14 cellular contexts compared by ENCODE assay signal in the genomic region with DNA sequence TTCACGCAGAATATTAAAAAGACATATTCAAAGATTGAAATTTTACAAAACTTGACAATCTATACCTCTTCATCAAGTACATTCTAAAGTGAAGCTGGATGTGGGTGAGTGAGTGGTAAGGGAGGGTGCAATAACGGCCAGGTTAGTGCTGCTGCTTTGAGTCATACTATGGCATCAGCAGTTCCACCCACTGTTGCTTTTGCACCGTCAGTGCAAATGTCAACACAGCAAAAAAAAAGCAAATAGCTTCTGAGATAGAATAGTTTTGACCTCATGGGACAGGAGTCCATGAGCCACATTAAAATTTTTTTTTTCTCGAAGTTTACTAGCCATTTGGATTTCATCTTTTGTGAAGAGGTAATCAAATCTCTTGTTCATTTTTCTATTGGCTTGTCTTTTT. TPM values are rescaled to one million over a fixed set of nuclear protein-coding genes. Genes with fewer than 3 reads are reported as not detected.
DNase-seq lines count a peak whose midpoint lies in the region; ATAC-seq and TF ChIP-seq lines count a peak whose summit lies in the region.
"Had no signal": no experiment of that assay in that cellular context is flagged by ENCODE, and none has a peak within 500 bp of the region (broad histone marks: within the 10 kb centered on the region; RNA-seq: fewer than 3 reads in every experiment).

No MANE protein-coding gene starts in this region.

- no peaks in the 10 kb centered on the region for H3K27me3 Mint-ChIP-seq in activated T-helper 17 cell treated with anti-CD3 and anti-CD28 coated beads, Interleukin-2, amount 50 U/mL, for 72 hours
- no peaks in the 10 kb centered on the region for H3K27me3 Mint-ChIP-seq in WTC11 (ENCODE audit: low read depth)
- H3K27me3 Mint-ChIP-seq: B cell, naive B cell had no signal

- intact Hi-C loops in head of caudate nucleus (cut with DNase I) = no loop called here

- no peak for TF ChIP-seq CTCF in WTC11 (IDR thresholded peaks at IDR 0.05)

- H3K4me1 Mint-ChIP-seq in activated T-helper 17 cell treated with anti-CD3 and anti-CD28 coated beads, Interleukin-2, amount 50 U/mL, for 72 hours = peaks cover 10% of the 10 kb centered on the region
- H3K4me1 Mint-ChIP-seq in stimulated activated effector memory CD8-positive, alpha-beta T cell treated with anti-CD3 and anti-CD28 coated beads, Interleukin-12 subunit alpha, Interleukin-12 subunit beta, amount 100 ng/mL, for 72 hours = peaks cover 34% of the 10 kb centered on the region
- no peaks in the 10 kb centered on the region for H3K4me1 Mint-ChIP-seq in WTC11
- H3K4me1 Mint-ChIP-seq: B cell had no signal

- DNase-seq in stimulated activated CD4-positive, alpha-beta T cell treated with anti-CD3 and anti-CD28 coated beads, Interleukin-15, amount 100 ng/mL, for 24 hours = peak; percentile 21
- no peak for DNase-seq in stimulated activated CD4-positive, alpha-beta T cell treated with anti-CD3 and anti-CD28 coated beads, Interleukin-2, amount 100 ng/mL, for 24 hours
- DNase-seq in head of caudate nucleus (peak in 23 of 42 donors; percentile 4 to 75 (median 32)), WTC11 (ENCODE audit: low spot score) (no peak), germinal center (ENCODE audit: low spot score) (no peak), T1000 (lab: John Stamatoyannopoulos, UW) (no peak)
- DNase-seq in stimulated activated effector memory CD8-positive, alpha-beta T cell treated with anti-CD3 and anti-CD28 coated beads, Interleukin-12 subunit alpha, Interleukin-12 subunit beta, amount 100 ng/mL, for 72 hours (ENCODE audit: low spot score in 2 of 2) = peak in 1 of 2 donors; percentile 49
- DNase-seq: cortex of kidney, naive B cell, NCI-H526 had no signal

- peaks cover 97% of the 10 kb centered on the region for H3K36me3 Mint-ChIP-seq in activated T-helper 17 cell treated with anti-CD3 and anti-CD28 coated beads, Interleukin-2, amount 50 U/mL, for 72 hours (ENCODE audit: low read depth)
- H3K36me3 Mint-ChIP-seq in stimulated activated effector memory CD8-positive, alpha-beta T cell treated with anti-CD3 and anti-CD28 coated beads, Interleukin-12 subunit alpha, Interleukin-12 subunit beta, amount 100 ng/mL, for 72 hours = peaks cover 74% of the 10 kb centered on the region
- peaks cover 18% of the 10 kb centered on the region for H3K36me3 Mint-ChIP-seq in WTC11

- H3K27ac Mint-ChIP-seq in activated T-helper 17 cell treated with anti-CD3 and anti-CD28 coated beads, Interleukin-2, amount 50 U/mL, for 72 hours = no peak overlapping the region
- no peak overlapping the region for H3K27ac Mint-ChIP-seq in stimulated activated effector memory CD8-positive, alpha-beta T cell treated with anti-CD3 and anti-CD28 coated beads, Interleukin-12 subunit alpha, Interleukin-12 subunit beta, amount 100 ng/mL, for 72 hours
- no peak overlapping the region for H3K27ac Mint-ChIP-seq in WTC11
- H3K27ac Mint-ChIP-seq: B cell, naive B cell had no signal

- CTCF ChIA-PET in WTC11 (lab: Charles Lee) = interaction anchor here (1.6 kb wide), 1 partner anchor 27 kb away, joined by 5 read pairs; no protein-coding TSS in a partner anchor

- POLR2A ChIA-PET in WTC11 (lab: Charles Lee) = no interaction called here

- H3K9me3 Mint-ChIP-seq in activated T-helper 17 cell treated with anti-CD3 and anti-CD28 coated beads, Interleukin-2, amount 50 U/mL, for 72 hours = no peaks in the 10 kb centered on the region
- H3K9me3 Mint-ChIP-seq in stimulated activated effector memory CD8-positive, alpha-beta T cell treated with anti-CD3 and anti-CD28 coated beads, Interleukin-12 subunit alpha, Interleukin-12 subunit beta, amount 100 ng/mL, for 72 hours = no peaks in the 10 kb centered on the region
- H3K9me3 Mint-ChIP-seq in WTC11 = no peaks in the 10 kb centered on the region
- H3K9me3 Mint-ChIP-seq: naive B cell had no signal

- no peak overlapping the region for H3K4me3 Mint-ChIP-seq in activated T-helper 17 cell treated with anti-CD3 and anti-CD28 coated beads, Interleukin-2, amount 50 U/mL, for 72 hours
- no peak overlapping the region for H3K4me3 Mint-ChIP-seq in stimulated activated effector memory CD8-positive, alpha-beta T cell treated with anti-CD3 and anti-CD28 coated beads, Interleukin-12 subunit alpha, Interleukin-12 subunit beta, amount 100 ng/mL, for 72 hours
- H3K4me3 Mint-ChIP-seq in WTC11 = no peak overlapping the region
- H3K4me3 Mint-ChIP-seq: B cell had no signal

- ATAC-seq in activated T-helper 17 cell treated with anti-CD3 and anti-CD28 coated beads, Interleukin-2, amount 50 U/mL, for 72 hours (replicated peaks) = peak; percentile 98
- peak; percentile 98 for ATAC-seq in stimulated activated effector memory CD8-positive, alpha-beta T cell treated with anti-CD3 and anti-CD28 coated beads, Interleukin-12 subunit alpha, Interleukin-12 subunit beta, amount 100 ng/mL, for 72 hours
- ATAC-seq in WTC11 = no peak

TF ChIP-seq in WTC11, 78 proteins besides CTCF, POLR2A, EP300 and RAD21 (continues in another document):
- TF ChIP-seq, protein P1, sequence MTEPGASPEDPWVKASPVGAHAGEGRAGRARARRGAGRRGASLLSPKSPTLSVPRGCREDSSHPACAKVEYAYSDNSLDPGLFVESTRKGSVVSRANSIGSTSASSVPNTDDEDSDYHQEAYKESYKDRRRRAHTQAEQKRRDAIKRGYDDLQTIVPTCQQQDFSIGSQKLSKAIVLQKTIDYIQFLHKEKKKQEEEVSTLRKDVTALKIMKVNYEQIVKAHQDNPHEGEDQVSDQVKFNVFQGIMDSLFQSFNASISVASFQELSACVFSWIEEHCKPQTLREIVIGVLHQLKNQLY (CRISPR knock-in tag; IDR thresholded peaks at IDR 0.05) = no peak
- no peak for TF ChIP-seq SMAD3 (CRISPR knock-in tag; IDR thresholded peaks at IDR 0.05; ENCODE audit: borderline replicate concordance)
- TF ChIP-seq, protein P2, sequence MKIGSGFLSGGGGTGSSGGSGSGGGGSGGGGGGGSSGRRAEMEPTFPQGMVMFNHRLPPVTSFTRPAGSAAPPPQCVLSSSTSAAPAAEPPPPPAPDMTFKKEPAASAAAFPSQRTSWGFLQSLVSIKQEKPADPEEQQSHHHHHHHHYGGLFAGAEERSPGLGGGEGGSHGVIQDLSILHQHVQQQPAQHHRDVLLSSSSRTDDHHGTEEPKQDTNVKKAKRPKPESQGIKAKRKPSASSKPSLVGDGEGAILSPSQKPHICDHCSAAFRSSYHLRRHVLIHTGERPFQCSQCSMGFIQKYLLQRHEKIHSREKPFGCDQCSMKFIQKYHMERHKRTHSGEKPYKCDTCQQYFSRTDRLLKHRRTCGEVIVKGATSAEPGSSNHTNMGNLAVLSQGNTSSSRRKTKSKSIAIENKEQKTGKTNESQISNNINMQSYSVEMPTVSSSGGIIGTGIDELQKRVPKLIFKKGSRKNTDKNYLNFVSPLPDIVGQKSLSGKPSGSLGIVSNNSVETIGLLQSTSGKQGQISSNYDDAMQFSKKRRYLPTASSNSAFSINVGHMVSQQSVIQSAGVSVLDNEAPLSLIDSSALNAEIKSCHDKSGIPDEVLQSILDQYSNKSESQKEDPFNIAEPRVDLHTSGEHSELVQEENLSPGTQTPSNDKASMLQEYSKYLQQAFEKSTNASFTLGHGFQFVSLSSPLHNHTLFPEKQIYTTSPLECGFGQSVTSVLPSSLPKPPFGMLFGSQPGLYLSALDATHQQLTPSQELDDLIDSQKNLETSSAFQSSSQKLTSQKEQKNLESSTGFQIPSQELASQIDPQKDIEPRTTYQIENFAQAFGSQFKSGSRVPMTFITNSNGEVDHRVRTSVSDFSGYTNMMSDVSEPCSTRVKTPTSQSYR (CRISPR knock-in tag; IDR thresholded peaks at IDR 0.05) = no peak
- TF ChIP-seq, protein P3, sequence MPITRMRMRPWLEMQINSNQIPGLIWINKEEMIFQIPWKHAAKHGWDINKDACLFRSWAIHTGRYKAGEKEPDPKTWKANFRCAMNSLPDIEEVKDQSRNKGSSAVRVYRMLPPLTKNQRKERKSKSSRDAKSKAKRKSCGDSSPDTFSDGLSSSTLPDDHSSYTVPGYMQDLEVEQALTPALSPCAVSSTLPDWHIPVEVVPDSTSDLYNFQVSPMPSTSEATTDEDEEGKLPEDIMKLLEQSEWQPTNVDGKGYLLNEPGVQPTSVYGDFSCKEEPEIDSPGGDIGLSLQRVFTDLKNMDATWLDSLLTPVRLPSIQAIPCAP (CRISPR knock-in tag; IDR thresholded peaks at IDR 0.05) = no peak
- no peak for TF ChIP-seq ZNF671 (CRISPR knock-in tag; IDR thresholded peaks at IDR 0.05)
- TF ChIP-seq CREM (CRISPR knock-in tag; IDR thresholded peaks at IDR 0.05) = no peak
- TF ChIP-seq, protein P4, sequence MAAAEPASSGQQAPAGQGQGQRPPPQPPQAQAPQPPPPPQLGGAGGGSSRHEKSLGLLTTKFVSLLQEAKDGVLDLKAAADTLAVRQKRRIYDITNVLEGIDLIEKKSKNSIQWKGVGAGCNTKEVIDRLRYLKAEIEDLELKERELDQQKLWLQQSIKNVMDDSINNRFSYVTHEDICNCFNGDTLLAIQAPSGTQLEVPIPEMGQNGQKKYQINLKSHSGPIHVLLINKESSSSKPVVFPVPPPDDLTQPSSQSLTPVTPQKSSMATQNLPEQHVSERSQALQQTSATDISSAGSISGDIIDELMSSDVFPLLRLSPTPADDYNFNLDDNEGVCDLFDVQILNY (CRISPR knock-in tag; IDR thresholded peaks at IDR 0.05) = no peak
- TF ChIP-seq, protein P5, sequence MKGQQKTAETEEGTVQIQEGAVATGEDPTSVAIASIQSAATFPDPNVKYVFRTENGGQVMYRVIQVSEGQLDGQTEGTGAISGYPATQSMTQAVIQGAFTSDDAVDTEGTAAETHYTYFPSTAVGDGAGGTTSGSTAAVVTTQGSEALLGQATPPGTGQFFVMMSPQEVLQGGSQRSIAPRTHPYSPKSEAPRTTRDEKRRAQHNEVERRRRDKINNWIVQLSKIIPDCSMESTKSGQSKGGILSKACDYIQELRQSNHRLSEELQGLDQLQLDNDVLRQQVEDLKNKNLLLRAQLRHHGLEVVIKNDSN (CRISPR knock-in tag; IDR thresholded peaks at IDR 0.05) = no peak

RNA-seq across cellular contexts. Expression of a gene that starts 31.8 kb away (rescaled TPM):
- total RNA-seq in activated T-helper 17 cell treated with anti-CD3 and anti-CD28 coated beads, Interleukin-2, amount 50 U/mL, for 72 hours = 100 to 1,000 TPM; 102 to 168 TPM
- 97.3 to 113 TPM (median 107 TPM) in 3 replicates for total RNA-seq in WTC11 (2021)

RNA-seq across cellular contexts. Expression of a gene that starts 34.6 kb away (rescaled TPM):
- 1 to 10 TPM in 1 of 2 donors, under 1 TPM in 1; 0.89 to 6.0 TPM for total RNA-seq in activated T-helper 17 cell treated with anti-CD3 and anti-CD28 coated beads, Interleukin-2, amount 50 U/mL, for 72 hours
- 7.3 to 10.9 TPM (median 8.4 TPM) in 3 replicates for total RNA-seq in WTC11 (2021)
- total RNA-seq: RPMI7951 had no signal

RNA-seq across cellular contexts. Expression of a gene that starts 53.0 kb away (rescaled TPM):
- not detected for total RNA-seq in activated T-helper 17 cell treated with anti-CD3 and anti-CD28 coated beads, Interleukin-2, amount 50 U/mL, for 72 hours
- total RNA-seq in WTC11 (2021) = 0.11 to 0.22 TPM in 2 of 3 replicates, not detected in the other
- total RNA-seq: B cell, kidney epithelial cell, RPMI7951 had no signal

Comparison
In these comparisons a context has a peak if more than half of its experiments do, and no peak if none do; other contexts are left out.
1. DNase-seq: peak in stimulated activated CD4-positive, alpha-beta T cell treated with anti-CD3 and anti-CD28 coated beads, Interleukin-15, amount 100 ng/mL, for 24 hours (single experiment) and head of caudate nucleus (23 of 42); none in stimulated activated CD4-positive, alpha-beta T cell treated with anti-CD3 and anti-CD28 coated beads, Interleukin-2, amount 100 ng/mL, for 24 hours (0 of 2), WTC11 (single experiment), germinal center (single experiment) and T1000 (single experiment).